In the genomic region with DNA sequence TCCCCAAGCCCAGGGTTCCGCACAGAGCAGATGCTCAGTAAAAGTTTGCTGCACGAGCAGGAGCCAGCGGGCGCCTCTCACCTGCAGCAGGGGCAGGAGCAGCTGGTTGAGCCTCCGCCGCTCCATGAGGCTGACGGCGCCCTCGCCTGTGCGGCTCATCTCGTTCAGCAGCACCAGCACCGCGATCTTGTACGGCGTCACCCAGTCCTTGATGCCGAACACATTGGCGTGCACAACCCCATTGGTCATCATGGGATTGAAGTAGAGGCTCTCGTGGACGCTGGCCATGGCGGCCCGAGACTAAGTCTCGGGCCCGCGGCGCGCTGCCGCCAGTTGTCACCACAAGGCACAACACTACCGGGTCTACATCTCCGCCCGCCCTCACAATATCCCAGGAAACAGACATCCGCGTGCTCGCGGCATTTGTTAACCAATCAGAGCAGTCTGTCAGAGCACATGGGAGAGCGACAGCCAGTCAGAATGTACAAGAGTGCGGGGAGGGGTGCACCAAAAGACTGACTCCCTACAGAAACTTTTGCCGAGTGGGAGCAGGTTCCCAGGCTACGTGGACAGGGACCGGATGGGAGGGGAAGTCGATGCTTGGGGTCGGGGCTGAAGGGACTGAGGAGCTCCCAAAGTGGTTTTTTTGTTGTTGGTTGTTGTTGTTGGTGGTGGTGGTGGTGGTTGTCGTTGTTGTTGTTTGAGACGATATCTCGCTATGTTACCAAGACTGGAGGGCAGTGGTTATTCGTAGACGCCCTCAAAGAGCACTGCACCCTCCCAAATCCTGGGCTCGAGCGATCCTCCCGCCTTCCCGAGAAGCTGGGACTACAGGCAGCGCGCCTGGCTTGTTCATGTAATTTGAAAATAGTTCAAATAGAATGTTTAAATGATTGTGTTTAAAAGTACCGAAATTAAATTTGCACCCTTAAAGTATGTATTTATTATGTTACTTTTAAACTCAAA, we compare ENCODE assay signal across 1 cellular context.
TF ChIP-seq lines count a peak whose summit lies in the region.

A gene with protein sequence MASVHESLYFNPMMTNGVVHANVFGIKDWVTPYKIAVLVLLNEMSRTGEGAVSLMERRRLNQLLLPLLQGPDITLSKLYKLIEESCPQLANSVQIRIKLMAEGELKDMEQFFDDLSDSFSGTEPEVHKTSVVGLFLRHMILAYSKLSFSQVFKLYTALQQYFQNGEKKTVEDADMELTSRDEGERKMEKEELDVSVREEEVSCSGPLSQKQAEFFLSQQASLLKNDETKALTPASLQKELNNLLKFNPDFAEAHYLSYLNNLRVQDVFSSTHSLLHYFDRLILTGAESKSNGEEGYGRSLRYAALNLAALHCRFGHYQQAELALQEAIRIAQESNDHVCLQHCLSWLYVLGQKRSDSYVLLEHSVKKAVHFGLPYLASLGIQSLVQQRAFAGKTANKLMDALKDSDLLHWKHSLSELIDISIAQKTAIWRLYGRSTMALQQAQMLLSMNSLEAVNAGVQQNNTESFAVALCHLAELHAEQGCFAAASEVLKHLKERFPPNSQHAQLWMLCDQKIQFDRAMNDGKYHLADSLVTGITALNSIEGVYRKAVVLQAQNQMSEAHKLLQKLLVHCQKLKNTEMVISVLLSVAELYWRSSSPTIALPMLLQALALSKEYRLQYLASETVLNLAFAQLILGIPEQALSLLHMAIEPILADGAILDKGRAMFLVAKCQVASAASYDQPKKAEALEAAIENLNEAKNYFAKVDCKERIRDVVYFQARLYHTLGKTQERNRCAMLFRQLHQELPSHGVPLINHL (minus strand): TSS at position 359 of the 966 bp plus-strand sequence. CDS start 71 bp downstream, at position 288.

TF ChIP-seq in K562, 482 proteins besides CTCF, POLR2A, EP300 and RAD21 (continued from another document and continues in another):
- TF ChIP-seq, protein P1, sequence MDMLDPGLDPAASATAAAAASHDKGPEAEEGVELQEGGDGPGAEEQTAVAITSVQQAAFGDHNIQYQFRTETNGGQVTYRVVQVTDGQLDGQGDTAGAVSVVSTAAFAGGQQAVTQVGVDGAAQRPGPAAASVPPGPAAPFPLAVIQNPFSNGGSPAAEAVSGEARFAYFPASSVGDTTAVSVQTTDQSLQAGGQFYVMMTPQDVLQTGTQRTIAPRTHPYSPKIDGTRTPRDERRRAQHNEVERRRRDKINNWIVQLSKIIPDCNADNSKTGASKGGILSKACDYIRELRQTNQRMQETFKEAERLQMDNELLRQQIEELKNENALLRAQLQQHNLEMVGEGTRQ (CRISPR knock-in tag; IDR thresholded peaks at IDR 0.05): peak; percentile 98
- no peak for TF ChIP-seq SREBF2 (CRISPR knock-in tag; IDR thresholded peaks at IDR 0.05)
- TF ChIP-seq SMARCB1 (IDR thresholded peaks at IDR 0.05; ENCODE audit: insufficient read length, low read depth): no peak
- TF ChIP-seq, protein P2, sequence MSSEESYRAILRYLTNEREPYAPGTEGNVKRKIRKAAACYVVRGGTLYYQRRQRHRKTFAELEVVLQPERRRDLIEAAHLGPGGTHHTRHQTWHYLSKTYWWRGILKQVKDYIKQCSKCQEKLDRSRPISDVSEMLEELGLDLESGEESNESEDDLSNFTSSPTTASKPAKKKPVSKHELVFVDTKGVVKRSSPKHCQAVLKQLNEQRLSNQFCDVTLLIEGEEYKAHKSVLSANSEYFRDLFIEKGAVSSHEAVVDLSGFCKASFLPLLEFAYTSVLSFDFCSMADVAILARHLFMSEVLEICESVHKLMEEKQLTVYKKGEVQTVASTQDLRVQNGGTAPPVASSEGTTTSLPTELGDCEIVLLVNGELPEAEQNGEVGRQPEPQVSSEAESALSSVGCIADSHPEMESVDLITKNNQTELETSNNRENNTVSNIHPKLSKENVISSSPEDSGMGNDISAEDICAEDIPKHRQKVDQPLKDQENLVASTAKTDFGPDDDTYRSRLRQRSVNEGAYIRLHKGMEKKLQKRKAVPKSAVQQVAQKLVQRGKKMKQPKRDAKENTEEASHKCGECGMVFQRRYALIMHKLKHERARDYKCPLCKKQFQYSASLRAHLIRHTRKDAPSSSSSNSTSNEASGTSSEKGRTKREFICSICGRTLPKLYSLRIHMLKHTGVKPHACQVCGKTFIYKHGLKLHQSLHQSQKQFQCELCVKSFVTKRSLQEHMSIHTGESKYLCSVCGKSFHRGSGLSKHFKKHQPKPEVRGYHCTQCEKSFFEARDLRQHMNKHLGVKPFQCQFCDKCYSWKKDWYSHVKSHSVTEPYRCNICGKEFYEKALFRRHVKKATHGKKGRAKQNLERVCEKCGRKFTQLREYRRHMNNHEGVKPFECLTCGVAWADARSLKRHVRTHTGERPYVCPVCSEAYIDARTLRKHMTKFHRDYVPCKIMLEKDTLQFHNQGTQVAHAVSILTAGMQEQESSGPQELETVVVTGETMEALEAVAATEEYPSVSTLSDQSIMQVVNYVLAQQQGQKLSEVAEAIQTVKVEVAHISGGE (CRISPR knock-in tag; IDR thresholded peaks at IDR 0.05): peak; percentile 94 to 99 (median 98)
- no peak for TF ChIP-seq ZFPM2 (CRISPR knock-in tag; IDR thresholded peaks at IDR 0.05)
- TF ChIP-seq, protein P3, sequence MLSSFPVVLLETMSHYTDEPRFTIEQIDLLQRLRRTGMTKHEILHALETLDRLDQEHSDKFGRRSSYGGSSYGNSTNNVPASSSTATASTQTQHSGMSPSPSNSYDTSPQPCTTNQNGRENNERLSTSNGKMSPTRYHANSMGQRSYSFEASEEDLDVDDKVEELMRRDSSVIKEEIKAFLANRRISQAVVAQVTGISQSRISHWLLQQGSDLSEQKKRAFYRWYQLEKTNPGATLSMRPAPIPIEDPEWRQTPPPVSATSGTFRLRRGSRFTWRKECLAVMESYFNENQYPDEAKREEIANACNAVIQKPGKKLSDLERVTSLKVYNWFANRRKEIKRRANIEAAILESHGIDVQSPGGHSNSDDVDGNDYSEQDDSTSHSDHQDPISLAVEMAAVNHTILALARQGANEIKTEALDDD (IDR thresholded peaks at IDR 0.05): no peak; the same call in 1 of the 2 replicates
- TF ChIP-seq, protein P4, sequence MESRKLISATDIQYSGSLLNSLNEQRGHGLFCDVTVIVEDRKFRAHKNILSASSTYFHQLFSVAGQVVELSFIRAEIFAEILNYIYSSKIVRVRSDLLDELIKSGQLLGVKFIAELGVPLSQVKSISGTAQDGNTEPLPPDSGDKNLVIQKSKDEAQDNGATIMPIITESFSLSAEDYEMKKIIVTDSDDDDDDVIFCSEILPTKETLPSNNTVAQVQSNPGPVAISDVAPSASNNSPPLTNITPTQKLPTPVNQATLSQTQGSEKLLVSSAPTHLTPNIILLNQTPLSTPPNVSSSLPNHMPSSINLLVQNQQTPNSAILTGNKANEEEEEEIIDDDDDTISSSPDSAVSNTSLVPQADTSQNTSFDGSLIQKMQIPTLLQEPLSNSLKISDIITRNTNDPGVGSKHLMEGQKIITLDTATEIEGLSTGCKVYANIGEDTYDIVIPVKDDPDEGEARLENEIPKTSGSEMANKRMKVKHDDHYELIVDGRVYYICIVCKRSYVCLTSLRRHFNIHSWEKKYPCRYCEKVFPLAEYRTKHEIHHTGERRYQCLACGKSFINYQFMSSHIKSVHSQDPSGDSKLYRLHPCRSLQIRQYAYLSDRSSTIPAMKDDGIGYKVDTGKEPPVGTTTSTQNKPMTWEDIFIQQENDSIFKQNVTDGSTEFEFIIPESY (CRISPR knock-in tag; IDR thresholded peaks at IDR 0.05): no peak
- no peak for TF ChIP-seq ZNF23 (CRISPR knock-in tag; IDR thresholded peaks at IDR 0.05)
- no peak for TF ChIP-seq DMBX1 (CRISPR knock-in tag; IDR thresholded peaks at IDR 0.05; ENCODE audit: borderline replicate concordance)
- no peak for TF ChIP-seq MTF1 (CRISPR knock-in tag; IDR thresholded peaks at IDR 0.05; ENCODE audit: borderline replicate concordance)
- TF ChIP-seq TCF7L2 (IDR thresholded peaks at IDR 0.05; ENCODE audit: low read depth, low read length): no peak
- TF ChIP-seq, protein P5, sequence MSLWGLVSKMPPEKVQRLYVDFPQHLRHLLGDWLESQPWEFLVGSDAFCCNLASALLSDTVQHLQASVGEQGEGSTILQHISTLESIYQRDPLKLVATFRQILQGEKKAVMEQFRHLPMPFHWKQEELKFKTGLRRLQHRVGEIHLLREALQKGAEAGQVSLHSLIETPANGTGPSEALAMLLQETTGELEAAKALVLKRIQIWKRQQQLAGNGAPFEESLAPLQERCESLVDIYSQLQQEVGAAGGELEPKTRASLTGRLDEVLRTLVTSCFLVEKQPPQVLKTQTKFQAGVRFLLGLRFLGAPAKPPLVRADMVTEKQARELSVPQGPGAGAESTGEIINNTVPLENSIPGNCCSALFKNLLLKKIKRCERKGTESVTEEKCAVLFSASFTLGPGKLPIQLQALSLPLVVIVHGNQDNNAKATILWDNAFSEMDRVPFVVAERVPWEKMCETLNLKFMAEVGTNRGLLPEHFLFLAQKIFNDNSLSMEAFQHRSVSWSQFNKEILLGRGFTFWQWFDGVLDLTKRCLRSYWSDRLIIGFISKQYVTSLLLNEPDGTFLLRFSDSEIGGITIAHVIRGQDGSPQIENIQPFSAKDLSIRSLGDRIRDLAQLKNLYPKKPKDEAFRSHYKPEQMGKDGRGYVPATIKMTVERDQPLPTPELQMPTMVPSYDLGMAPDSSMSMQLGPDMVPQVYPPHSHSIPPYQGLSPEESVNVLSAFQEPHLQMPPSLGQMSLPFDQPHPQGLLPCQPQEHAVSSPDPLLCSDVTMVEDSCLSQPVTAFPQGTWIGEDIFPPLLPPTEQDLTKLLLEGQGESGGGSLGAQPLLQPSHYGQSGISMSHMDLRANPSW (CRISPR knock-in tag; IDR thresholded peaks at IDR 0.05): peak; percentile 4; the same call in 1 of the 2 replicates
- peak; percentile 95 for TF ChIP-seq SAP30 (IDR thresholded peaks at IDR 0.05; ENCODE audit: borderline replicate concordance, insufficient read depth, low read depth, low read length, poor library complexity, severe bottlenecking)
- TF ChIP-seq RFX1 (IDR thresholded peaks at IDR 0.05): peak; percentile 65
- peak; percentile 72 for TF ChIP-seq SPI1 (IDR thresholded peaks at IDR 0.05; ENCODE audit: borderline replicate concordance, low read depth, low read length)
- TF ChIP-seq, protein P6, sequence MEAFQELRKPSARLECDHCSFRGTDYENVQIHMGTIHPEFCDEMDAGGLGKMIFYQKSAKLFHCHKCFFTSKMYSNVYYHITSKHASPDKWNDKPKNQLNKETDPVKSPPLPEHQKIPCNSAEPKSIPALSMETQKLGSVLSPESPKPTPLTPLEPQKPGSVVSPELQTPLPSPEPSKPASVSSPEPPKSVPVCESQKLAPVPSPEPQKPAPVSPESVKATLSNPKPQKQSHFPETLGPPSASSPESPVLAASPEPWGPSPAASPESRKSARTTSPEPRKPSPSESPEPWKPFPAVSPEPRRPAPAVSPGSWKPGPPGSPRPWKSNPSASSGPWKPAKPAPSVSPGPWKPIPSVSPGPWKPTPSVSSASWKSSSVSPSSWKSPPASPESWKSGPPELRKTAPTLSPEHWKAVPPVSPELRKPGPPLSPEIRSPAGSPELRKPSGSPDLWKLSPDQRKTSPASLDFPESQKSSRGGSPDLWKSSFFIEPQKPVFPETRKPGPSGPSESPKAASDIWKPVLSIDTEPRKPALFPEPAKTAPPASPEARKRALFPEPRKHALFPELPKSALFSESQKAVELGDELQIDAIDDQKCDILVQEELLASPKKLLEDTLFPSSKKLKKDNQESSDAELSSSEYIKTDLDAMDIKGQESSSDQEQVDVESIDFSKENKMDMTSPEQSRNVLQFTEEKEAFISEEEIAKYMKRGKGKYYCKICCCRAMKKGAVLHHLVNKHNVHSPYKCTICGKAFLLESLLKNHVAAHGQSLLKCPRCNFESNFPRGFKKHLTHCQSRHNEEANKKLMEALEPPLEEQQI (IDR thresholded peaks at IDR 0.05): peak; percentile 82
- TF ChIP-seq, protein P7, sequence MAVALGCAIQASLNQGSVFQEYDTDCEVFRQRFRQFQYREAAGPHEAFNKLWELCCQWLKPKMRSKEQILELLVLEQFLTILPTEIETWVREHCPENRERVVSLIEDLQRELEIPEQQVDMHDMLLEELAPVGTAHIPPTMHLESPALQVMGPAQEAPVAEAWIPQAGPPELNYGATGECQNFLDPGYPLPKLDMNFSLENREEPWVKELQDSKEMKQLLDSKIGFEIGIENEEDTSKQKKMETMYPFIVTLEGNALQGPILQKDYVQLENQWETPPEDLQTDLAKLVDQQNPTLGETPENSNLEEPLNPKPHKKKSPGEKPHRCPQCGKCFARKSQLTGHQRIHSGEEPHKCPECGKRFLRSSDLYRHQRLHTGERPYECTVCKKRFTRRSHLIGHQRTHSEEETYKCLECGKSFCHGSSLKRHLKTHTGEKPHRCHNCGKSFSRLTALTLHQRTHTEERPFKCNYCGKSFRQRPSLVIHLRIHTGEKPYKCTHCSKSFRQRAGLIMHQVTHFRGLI (CRISPR knock-in tag; IDR thresholded peaks at IDR 0.05): no peak
- TF ChIP-seq, protein P8, sequence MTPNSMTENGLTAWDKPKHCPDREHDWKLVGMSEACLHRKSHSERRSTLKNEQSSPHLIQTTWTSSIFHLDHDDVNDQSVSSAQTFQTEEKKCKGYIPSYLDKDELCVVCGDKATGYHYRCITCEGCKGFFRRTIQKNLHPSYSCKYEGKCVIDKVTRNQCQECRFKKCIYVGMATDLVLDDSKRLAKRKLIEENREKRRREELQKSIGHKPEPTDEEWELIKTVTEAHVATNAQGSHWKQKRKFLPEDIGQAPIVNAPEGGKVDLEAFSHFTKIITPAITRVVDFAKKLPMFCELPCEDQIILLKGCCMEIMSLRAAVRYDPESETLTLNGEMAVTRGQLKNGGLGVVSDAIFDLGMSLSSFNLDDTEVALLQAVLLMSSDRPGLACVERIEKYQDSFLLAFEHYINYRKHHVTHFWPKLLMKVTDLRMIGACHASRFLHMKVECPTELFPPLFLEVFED (CRISPR knock-in tag; conservative IDR thresholded peaks at IDR 0.05): no peak
- no peak for TF ChIP-seq ZNF57 (CRISPR knock-in tag; IDR thresholded peaks at IDR 0.05)
- TF ChIP-seq HIVEP1 (CRISPR knock-in tag; IDR thresholded peaks at IDR 0.05): no peak
- no peak for TF ChIP-seq HMG20A (CRISPR knock-in tag; conservative IDR thresholded peaks at IDR 0.05)
- peak; percentile 81; the same call in 1 of the 2 replicates for TF ChIP-seq MTA3 (IDR thresholded peaks at IDR 0.05; ENCODE audit: borderline replicate concordance)
- no peak for TF ChIP-seq HEY1 (CRISPR knock-in tag; IDR thresholded peaks at IDR 0.05; ENCODE audit: borderline replicate concordance)
- TF ChIP-seq, protein P9, sequence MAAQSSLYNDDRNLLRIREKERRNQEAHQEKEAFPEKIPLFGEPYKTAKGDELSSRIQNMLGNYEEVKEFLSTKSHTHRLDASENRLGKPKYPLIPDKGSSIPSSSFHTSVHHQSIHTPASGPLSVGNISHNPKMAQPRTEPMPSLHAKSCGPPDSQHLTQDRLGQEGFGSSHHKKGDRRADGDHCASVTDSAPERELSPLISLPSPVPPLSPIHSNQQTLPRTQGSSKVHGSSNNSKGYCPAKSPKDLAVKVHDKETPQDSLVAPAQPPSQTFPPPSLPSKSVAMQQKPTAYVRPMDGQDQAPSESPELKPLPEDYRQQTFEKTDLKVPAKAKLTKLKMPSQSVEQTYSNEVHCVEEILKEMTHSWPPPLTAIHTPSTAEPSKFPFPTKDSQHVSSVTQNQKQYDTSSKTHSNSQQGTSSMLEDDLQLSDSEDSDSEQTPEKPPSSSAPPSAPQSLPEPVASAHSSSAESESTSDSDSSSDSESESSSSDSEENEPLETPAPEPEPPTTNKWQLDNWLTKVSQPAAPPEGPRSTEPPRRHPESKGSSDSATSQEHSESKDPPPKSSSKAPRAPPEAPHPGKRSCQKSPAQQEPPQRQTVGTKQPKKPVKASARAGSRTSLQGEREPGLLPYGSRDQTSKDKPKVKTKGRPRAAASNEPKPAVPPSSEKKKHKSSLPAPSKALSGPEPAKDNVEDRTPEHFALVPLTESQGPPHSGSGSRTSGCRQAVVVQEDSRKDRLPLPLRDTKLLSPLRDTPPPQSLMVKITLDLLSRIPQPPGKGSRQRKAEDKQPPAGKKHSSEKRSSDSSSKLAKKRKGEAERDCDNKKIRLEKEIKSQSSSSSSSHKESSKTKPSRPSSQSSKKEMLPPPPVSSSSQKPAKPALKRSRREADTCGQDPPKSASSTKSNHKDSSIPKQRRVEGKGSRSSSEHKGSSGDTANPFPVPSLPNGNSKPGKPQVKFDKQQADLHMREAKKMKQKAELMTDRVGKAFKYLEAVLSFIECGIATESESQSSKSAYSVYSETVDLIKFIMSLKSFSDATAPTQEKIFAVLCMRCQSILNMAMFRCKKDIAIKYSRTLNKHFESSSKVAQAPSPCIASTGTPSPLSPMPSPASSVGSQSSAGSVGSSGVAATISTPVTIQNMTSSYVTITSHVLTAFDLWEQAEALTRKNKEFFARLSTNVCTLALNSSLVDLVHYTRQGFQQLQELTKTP (IDR thresholded peaks at IDR 0.05; ENCODE audit: low read depth in 1 of 2, partially characterized antibody in 2 of 2): peak in 1 of 2 experiments; percentile 69
